Comparison of ENCODE assay signal across 21 cellular contexts in genomic region chr14:91754819-91755218, GRCh38. TPM values are rescaled to one million over a fixed set of nuclear protein-coding genes. Genes with fewer than 3 reads are reported as not detected.
DNase-seq lines count a peak whose midpoint lies in the region; ATAC-seq and TF ChIP-seq lines count a peak whose summit lies in the region.
"Had no signal": no experiment of that assay in that cellular context is flagged by ENCODE, and none has a peak within 500 bp of the region (broad histone marks: within the 10 kb centered on the region; RNA-seq: fewer than 3 reads in every experiment).

No MANE protein-coding gene starts in this region.

- TF ChIP-seq EP300 in Ishikawa (IDR thresholded peaks at IDR 0.05; ENCODE audit: borderline replicate concordance), result no peak

- H3K27me3 Mint-ChIP-seq in activated naive CD8-positive, alpha-beta T cell treated with anti-CD3 and anti-CD28 coated beads for 36 hours, result no peaks in the 10 kb centered on the region
- no peaks in the 10 kb centered on the region for H3K27me3 Mint-ChIP-seq in activated T-helper 17 cell treated with anti-CD3 and anti-CD28 coated beads, Interleukin-2, amount 50 U/mL, for 72 hours
- H3K27me3 Mint-ChIP-seq: activated CD4-positive, alpha-beta memory T cell treated with anti-CD3 and anti-CD28 coated beads, Interleukin-2, amount 10 ng/mL, durations not matched to agents 7 days and 5 days; activated naive CD8-positive, alpha-beta T cell; naive thymus-derived CD4-positive, alpha-beta T cell had no signal

- TF ChIP-seq CTCF in fibroblast of mammary gland (conservative IDR thresholded peaks at IDR 0.05; ENCODE audit: control insufficient read depth, insufficient read depth, low read depth, low read length) (no peak), prostate gland (IDR thresholded peaks at IDR 0.05) (no peak)

- no peak overlapping the region for H3K27ac ChIP-seq in prostate gland
- H3K27ac ChIP-seq: lower lobe of right lung, thoracic aorta had no signal

- no peak for TF ChIP-seq POLR2A in prostate gland (IDR thresholded peaks at IDR 0.05)

- no peaks in the 10 kb centered on the region for H3K4me1 Mint-ChIP-seq in activated naive CD8-positive, alpha-beta T cell treated with anti-CD3 and anti-CD28 coated beads for 36 hours
- no peaks in the 10 kb centered on the region for H3K4me1 Mint-ChIP-seq in activated T-helper 17 cell treated with anti-CD3 and anti-CD28 coated beads, Interleukin-2, amount 50 U/mL, for 72 hours
- H3K4me1 Mint-ChIP-seq: activated CD4-positive, alpha-beta memory T cell treated with anti-CD3 and anti-CD28 coated beads, Interleukin-2, amount 10 ng/mL, durations not matched to agents 7 days and 5 days had no signal

- H3K4me1 ChIP-seq in prostate gland (replicated peaks), result no peaks in the 10 kb centered on the region

- peaks cover 10% of the 10 kb centered on the region for H3K9me3 Mint-ChIP-seq in activated naive CD8-positive, alpha-beta T cell treated with anti-CD3 and anti-CD28 coated beads for 36 hours
- H3K9me3 Mint-ChIP-seq in activated T-helper 17 cell treated with anti-CD3 and anti-CD28 coated beads, Interleukin-2, amount 50 U/mL, for 72 hours, result no peaks in the 10 kb centered on the region
- H3K9me3 Mint-ChIP-seq: activated CD4-positive, alpha-beta memory T cell treated with anti-CD3 and anti-CD28 coated beads, Interleukin-2, amount 10 ng/mL, durations not matched to agents 7 days and 5 days; WTC11 had no signal

- peaks cover 18% of the 10 kb centered on the region for H3K36me3 Mint-ChIP-seq in activated naive CD8-positive, alpha-beta T cell treated with anti-CD3 and anti-CD28 coated beads for 36 hours
- H3K36me3 Mint-ChIP-seq in activated T-helper 17 cell treated with anti-CD3 and anti-CD28 coated beads, Interleukin-2, amount 50 U/mL, for 72 hours (ENCODE audit: low read depth), result peaks cover 10% of the 10 kb centered on the region
- H3K36me3 Mint-ChIP-seq: WTC11 had no signal

- DNase-seq in NCI-H1694 (lab: John Stamatoyannopoulos, UW), result peak; percentile 11
- DNase-seq in NCI-H1694 treated with DMSO at 0.1 percent for 48 hours (lab: John Stamatoyannopoulos, UW), result no peak
- peak; percentile 5 for DNase-seq in fibroblast of mammary gland (ENCODE audit: low read depth)
- DNase-seq in prostate gland (ENCODE audit: low spot score), result peak; percentile 8
- DNase-seq in activated naive CD8-positive, alpha-beta T cell treated with anti-CD3 and anti-CD28 coated beads for 36 hours, result no peak
- DNase-seq: activated CD4-positive, alpha-beta memory T cell treated with anti-CD3 and anti-CD28 coated beads, Interleukin-2, amount 10 ng/mL, durations not matched to agents 7 days and 5 days; activated T-cell treated with anti-CD3 and anti-CD28 coated beads, Interleukin-2, amount 50 U/mL, for 4 hours; C1 segment of cervical spinal cord; cortex of kidney; Karpas-422; lower lobe of right lung; naive thymus-derived CD4-positive, alpha-beta T cell; NCI-H1417 had no signal

- no peak overlapping the region for H3K4me3 Mint-ChIP-seq in activated naive CD8-positive, alpha-beta T cell treated with anti-CD3 and anti-CD28 coated beads for 36 hours
- H3K4me3 Mint-ChIP-seq in activated T-helper 17 cell treated with anti-CD3 and anti-CD28 coated beads, Interleukin-2, amount 50 U/mL, for 72 hours, result no peak overlapping the region
- H3K4me3 Mint-ChIP-seq: activated CD4-positive, alpha-beta memory T cell treated with anti-CD3 and anti-CD28 coated beads, Interleukin-2, amount 10 ng/mL, durations not matched to agents 7 days and 5 days; activated naive CD8-positive, alpha-beta T cell; activated T-cell treated with anti-CD3 and anti-CD28 coated beads, Interleukin-2, amount 50 U/mL, for 4 hours; naive thymus-derived CD4-positive, alpha-beta T cell; WTC11 had no signal

- H3K36me3 ChIP-seq in prostate gland, result no peaks in the 10 kb centered on the region
- H3K36me3 ChIP-seq: lower lobe of right lung, thoracic aorta had no signal

- no peaks in the 10 kb centered on the region for H3K9me3 ChIP-seq in prostate gland
- H3K9me3 ChIP-seq: lower lobe of right lung, thoracic aorta had no signal

- no peak overlapping the region for H3K4me3 ChIP-seq in fibroblast of mammary gland (ENCODE audit: control insufficient read depth, low read depth, low read length)
- H3K4me3 ChIP-seq in prostate gland, result no peak overlapping the region
- H3K4me3 ChIP-seq: lower lobe of right lung, thoracic aorta had no signal

- no peak for ATAC-seq in HG03159 (IDR thresholded peaks at IDR 0.05; ENCODE audit: unreplicated experiment)
- ATAC-seq in activated T-helper 17 cell treated with anti-CD3 and anti-CD28 coated beads, Interleukin-2, amount 50 U/mL, for 72 hours (replicated peaks), result no peak
- ATAC-seq: activated T-cell treated with anti-CD3 and anti-CD28 coated beads, Interleukin-2, amount 50 U/mL, for 4 hours; naive thymus-derived CD4-positive, alpha-beta T cell; WTC11 had no signal

- H3K27me3 ChIP-seq in prostate gland (replicated peaks; ENCODE audit: insufficient read depth), result no peaks in the 10 kb centered on the region

- 0% methylated on average over 1 of the region's 1 CpG for WGBS in prostate gland

- TF ChIP-seq RAD21 in Ishikawa (IDR thresholded peaks at IDR 0.05; ENCODE audit: low read depth), result no peak

- intact Hi-C loops in prostate gland (cut with DNase I), result no loop called here

- no peak overlapping the region for H3K27ac Mint-ChIP-seq in activated naive CD8-positive, alpha-beta T cell treated with anti-CD3 and anti-CD28 coated beads for 36 hours
- no peak overlapping the region for H3K27ac Mint-ChIP-seq in activated T-helper 17 cell treated with anti-CD3 and anti-CD28 coated beads, Interleukin-2, amount 50 U/mL, for 72 hours
- H3K27ac Mint-ChIP-seq: activated CD4-positive, alpha-beta memory T cell treated with anti-CD3 and anti-CD28 coated beads, Interleukin-2, amount 10 ng/mL, durations not matched to agents 7 days and 5 days; activated naive CD8-positive, alpha-beta T cell; WTC11 had no signal

TF ChIP-seq in Ishikawa, 13 proteins besides CTCF, POLR2A, EP300 and RAD21:
- TF ChIP-seq TEAD4 (IDR thresholded peaks at IDR 0.05) (0 out of 2 replicates have a peak, but pooled peaks have one; percentile 17), USF1 (IDR thresholded peaks at IDR 0.05) (no peak), TCF12 (IDR thresholded peaks at IDR 0.05; ENCODE audit: low read depth) (no peak), EGR1 (IDR thresholded peaks at IDR 0.05) (no peak), CREB1 (IDR thresholded peaks at IDR 0.05; ENCODE audit: low read depth) (no peak), NFIC (IDR thresholded peaks at IDR 0.05) (peak; percentile 55), ZBTB7A (IDR thresholded peaks at IDR 0.05; ENCODE audit: low read depth) (no peak), REST (IDR thresholded peaks at IDR 0.05; ENCODE audit: low read depth) (no peak), FOXM1 (IDR thresholded peaks at IDR 0.05; ENCODE audit: borderline replicate concordance, low read depth) (no peak), CEBPB (IDR thresholded peaks at IDR 0.05) (no peak)

RNA-seq across cellular contexts. Expression of gene CATSPERB, which starts 22.9 kb away (rescaled TPM):
- total RNA-seq in prostate gland, result 1 to 10 TPM; 1.2 to 2.3 TPM
- under 1 TPM; 0.18 to 0.27 TPM for total RNA-seq in activated naive CD8-positive, alpha-beta T cell treated with anti-CD3 and anti-CD28 coated beads for 36 hours
- 1 to 10 TPM in 1 of 2 donors, under 1 TPM in 1; 0.52 to 2.5 TPM for total RNA-seq in activated T-helper 17 cell treated with anti-CD3 and anti-CD28 coated beads, Interleukin-2, amount 50 U/mL, for 72 hours
- total RNA-seq: A172, endothelial cell of umbilical vein had no signal

Comparison
In these comparisons a context has a peak if more than half of its experiments do, and no peak if none do; other contexts are left out.
1. DNase-seq: peak in NCI-H1694 (single experiment), fibroblast of mammary gland (single experiment) and prostate gland (single experiment); none in NCI-H1694 treated with DMSO at 0.1 percent for 48 hours (single experiment) and activated naive CD8-positive, alpha-beta T cell treated with anti-CD3 and anti-CD28 coated beads for 36 hours (single experiment).